Comparison of ENCODE assay signal across 19 cellular contexts in the genomic region with DNA sequence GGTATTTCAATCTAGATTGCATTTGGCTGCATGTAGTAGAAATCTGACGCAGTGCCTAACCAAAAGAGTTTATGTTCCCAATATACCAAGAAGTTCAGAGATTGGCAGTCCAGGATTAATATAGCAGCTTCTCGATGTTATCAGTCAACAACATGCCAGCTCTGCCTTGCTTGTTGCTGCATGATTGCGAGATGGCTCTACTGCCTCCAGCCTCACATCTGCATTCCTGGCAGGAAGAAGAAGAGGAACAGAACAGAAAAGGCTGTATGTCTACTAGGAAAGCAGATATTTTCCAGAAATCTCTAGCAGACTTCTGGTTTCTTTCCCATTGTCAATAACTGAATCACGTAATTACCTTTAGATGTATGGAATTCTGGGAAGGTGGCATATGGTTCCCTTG.
"Had no signal": no experiment of that assay in that cellular context is flagged by ENCODE, and none has a peak within 500 bp of the region (broad histone marks: within the 10 kb centered on the region; RNA-seq: fewer than 3 reads in every experiment).

No MANE protein-coding gene starts in this region.

- ATAC-seq: activated CD4-positive, alpha-beta T cell treated with anti-CD3 and anti-CD28 coated beads for 36 hours; activated CD8-positive, alpha-beta memory T cell treated with anti-CD3 and anti-CD28 coated beads, Interleukin-2, amount 10 ng/mL, durations not matched to agents 7 days and 5 days; gastroesophageal sphincter; left lobe of liver; naive thymus-derived CD8-positive, alpha-beta T cell; pancreas had no signal

- H3K27ac Mint-ChIP-seq: activated CD4-positive, alpha-beta memory T cell treated with anti-CD3 and anti-CD28 coated beads for 36 hours; activated CD4-positive, alpha-beta T cell treated with anti-CD3 and anti-CD28 coated beads for 36 hours; activated CD8-positive, alpha-beta memory T cell treated with anti-CD3 and anti-CD28 coated beads, Interleukin-2, amount 10 ng/mL, durations not matched to agents 7 days and 5 days; dendritic cell treated with granulocyte-macrophage colony-stimulating factor and Interleukin-4, amounts not matched to agents 40 ng/mL and 50 ng/mL, for 4 days; memory B cell; naive thymus-derived CD8-positive, alpha-beta T cell; T-helper 1 cell treated with Interleukin-12 subunit alpha and Interleukin-12 subunit beta and Interleukin-4 antibody, amounts not matched to agents 30 μg/mL and 1 μg/mL, for 36 hours had no signal

- H3K4me3 ChIP-seq: adrenal gland, gastroesophageal sphincter, pancreas, transverse colon had no signal

- H3K4me1 Mint-ChIP-seq: activated CD4-positive, alpha-beta T cell treated with anti-CD3 and anti-CD28 coated beads for 36 hours; activated CD8-positive, alpha-beta memory T cell treated with anti-CD3 and anti-CD28 coated beads, Interleukin-2, amount 10 ng/mL, durations not matched to agents 7 days and 5 days; memory B cell; naive thymus-derived CD8-positive, alpha-beta T cell had no signal

- H3K9me3 Mint-ChIP-seq: activated CD4-positive, alpha-beta memory T cell treated with anti-CD3 and anti-CD28 coated beads for 36 hours; dendritic cell treated with granulocyte-macrophage colony-stimulating factor and Interleukin-4, amounts not matched to agents 40 ng/mL and 50 ng/mL, for 4 days; memory B cell; naive thymus-derived CD8-positive, alpha-beta T cell; T-helper 1 cell treated with Interleukin-12 subunit alpha and Interleukin-12 subunit beta and Interleukin-4 antibody, amounts not matched to agents 30 μg/mL and 1 μg/mL, for 36 hours had no signal

- H3K36me3 Mint-ChIP-seq: activated CD4-positive, alpha-beta memory T cell treated with anti-CD3 and anti-CD28 coated beads for 36 hours; activated CD8-positive, alpha-beta memory T cell treated with anti-CD3 and anti-CD28 coated beads, Interleukin-2, amount 10 ng/mL, durations not matched to agents 7 days and 5 days; memory B cell; naive thymus-derived CD8-positive, alpha-beta T cell had no signal

- H3K27me3 ChIP-seq: pancreas, transverse colon had no signal

- DNase-seq: activated CD4-positive, alpha-beta memory T cell treated with anti-CD3 and anti-CD28 coated beads for 36 hours; activated CD4-positive, alpha-beta T cell treated with anti-CD3 and anti-CD28 coated beads for 36 hours; activated CD8-positive, alpha-beta memory T cell treated with anti-CD3 and anti-CD28 coated beads, Interleukin-2, amount 10 ng/mL, durations not matched to agents 7 days and 5 days; activated naive CD4-positive, alpha-beta T cell treated with anti-CD3 and anti-CD28 coated beads, Interleukin-2, amount 50 U/mL, for 16 hours; activated T-cell treated with anti-CD3 and anti-CD28 coated beads, Interleukin-2, amount 50 U/mL, for 1 hour; adrenal gland; cerebellar nuclear complex; effector memory CD4-positive, alpha-beta T cell; naive thymus-derived CD8-positive, alpha-beta T cell; pancreas; stimulated activated CD4-positive, alpha-beta T cell treated with anti-CD3 and anti-CD28 coated beads, Interleukin-4, amount 100 ng/mL, for 24 hours; stimulated activated naive CD4-positive, alpha-beta T cell treated with Interleukin-2 at 50 U/mL for 16 hours; substantia nigra; transverse colon had no signal

- H3K4me3 Mint-ChIP-seq: activated CD4-positive, alpha-beta memory T cell treated with anti-CD3 and anti-CD28 coated beads for 36 hours; activated CD4-positive, alpha-beta T cell treated with anti-CD3 and anti-CD28 coated beads for 36 hours; activated CD8-positive, alpha-beta memory T cell treated with anti-CD3 and anti-CD28 coated beads, Interleukin-2, amount 10 ng/mL, durations not matched to agents 7 days and 5 days; dendritic cell treated with granulocyte-macrophage colony-stimulating factor and Interleukin-4, amounts not matched to agents 40 ng/mL and 50 ng/mL, for 4 days; memory B cell; naive thymus-derived CD8-positive, alpha-beta T cell; T-helper 1 cell treated with Interleukin-12 subunit alpha and Interleukin-12 subunit beta and Interleukin-4 antibody, amounts not matched to agents 30 μg/mL and 1 μg/mL, for 36 hours had no signal

- H3K27ac ChIP-seq: adrenal gland, gastroesophageal sphincter, pancreas, transverse colon had no signal

- H3K9me3 ChIP-seq: adrenal gland, gastroesophageal sphincter, pancreas, transverse colon had no signal

- H3K4me1 ChIP-seq: adrenal gland, gastroesophageal sphincter, pancreas, transverse colon had no signal

- H3K36me3 ChIP-seq: adrenal gland, gastroesophageal sphincter, pancreas, transverse colon had no signal
